In genomic region chr1:95641386-95641785, GRCh38 we compare ENCODE assay signal across 22 cellular contexts.
"Had no signal": no experiment of that assay in that cellular context is flagged by ENCODE, and none has a peak within 500 bp of the region (broad histone marks: within the 10 kb centered on the region; RNA-seq: fewer than 3 reads in every experiment).

No MANE protein-coding gene starts in this region.

- H3K9me3 ChIP-seq: MG63, SJCRH30 had no signal

- H3K36me3 ChIP-seq: MG63, SJCRH30 had no signal

- H3K27me3 Mint-ChIP-seq: activated CD8-positive, alpha-beta memory T cell treated with anti-CD3 and anti-CD28 coated beads, Interleukin-2, amount 10 ng/mL, durations not matched to agents 7 days and 5 days; activated naive CD8-positive, alpha-beta T cell had no signal

- DNase-seq: activated CD4-positive, alpha-beta T cell treated with anti-CD3 and anti-CD28 coated beads for 48 hours; activated CD4-positive, alpha-beta T cell treated with anti-CD3 and anti-CD28 coated beads, Interleukin-2, amount 50 U/mL, for 4 hours; activated CD4-positive, CD25-positive, alpha-beta regulatory T cell treated with anti-CD3 and anti-CD28 coated beads, Interleukin-2, amount 50 U/mL, for 72 hours; activated CD8-positive, alpha-beta memory T cell treated with anti-CD3 and anti-CD28 coated beads, Interleukin-2, amount 10 ng/mL, durations not matched to agents 7 days and 5 days; activated gamma-delta T cell; activated naive CD4-positive, alpha-beta T cell treated with anti-CD3 and anti-CD28 coated beads for 36 hours; activated T-cell treated with anti-CD3 and anti-CD28 coated beads, Interleukin-2, amount 50 U/mL, for 4 hours; central memory CD4-positive, alpha-beta T cell; MG63; MV-4-11; NCI-H1694; NCI-H2107; NCI-H2171 treated with DMSO at 0.1 percent for 48 hours; NCI-H526 treated with DMSO at 0.1 percent for 48 hours; NCI-H82 had no signal

- H3K4me1 ChIP-seq: SJCRH30 had no signal

- H3K4me3 ChIP-seq: MG63, SJCRH30 had no signal

- H3K4me2 ChIP-seq: KMS-11 had no signal

- H3K27ac ChIP-seq: KMS-11, SJCRH30 had no signal

- H3K36me3 Mint-ChIP-seq: activated CD8-positive, alpha-beta memory T cell treated with anti-CD3 and anti-CD28 coated beads, Interleukin-2, amount 10 ng/mL, durations not matched to agents 7 days and 5 days; activated naive CD8-positive, alpha-beta T cell; WTC11 had no signal

- H3K4me3 Mint-ChIP-seq: activated CD8-positive, alpha-beta memory T cell treated with anti-CD3 and anti-CD28 coated beads, Interleukin-2, amount 10 ng/mL, durations not matched to agents 7 days and 5 days; activated naive CD4-positive, alpha-beta T cell treated with anti-CD3 and anti-CD28 coated beads for 36 hours; activated naive CD8-positive, alpha-beta T cell; activated T-cell treated with anti-CD3 and anti-CD28 coated beads, Interleukin-2, amount 50 U/mL, for 4 hours; T-helper 1 cell treated with Interleukin-12 subunit alpha and Interleukin-12 subunit beta and Interleukin-4 antibody, amounts not matched to agents 30 μg/mL and 1 μg/mL, for 36 hours; WTC11 had no signal

- H3K4me1 Mint-ChIP-seq: activated CD8-positive, alpha-beta memory T cell treated with anti-CD3 and anti-CD28 coated beads, Interleukin-2, amount 10 ng/mL, durations not matched to agents 7 days and 5 days; WTC11 had no signal

- H3K27ac Mint-ChIP-seq: activated CD8-positive, alpha-beta memory T cell treated with anti-CD3 and anti-CD28 coated beads, Interleukin-2, amount 10 ng/mL, durations not matched to agents 7 days and 5 days; activated naive CD4-positive, alpha-beta T cell treated with anti-CD3 and anti-CD28 coated beads for 36 hours; activated naive CD8-positive, alpha-beta T cell; T-helper 1 cell treated with Interleukin-12 subunit alpha and Interleukin-12 subunit beta and Interleukin-4 antibody, amounts not matched to agents 30 μg/mL and 1 μg/mL, for 36 hours; WTC11 had no signal

- H3K27me3 ChIP-seq: MG63, SJCRH30 had no signal

- ATAC-seq: activated CD8-positive, alpha-beta memory T cell treated with anti-CD3 and anti-CD28 coated beads, Interleukin-2, amount 10 ng/mL, durations not matched to agents 7 days and 5 days; activated T-cell treated with anti-CD3 and anti-CD28 coated beads, Interleukin-2, amount 50 U/mL, for 4 hours; Panc1; Right ventricle myocardium inferior; WTC11 had no signal
